In the genomic region with DNA sequence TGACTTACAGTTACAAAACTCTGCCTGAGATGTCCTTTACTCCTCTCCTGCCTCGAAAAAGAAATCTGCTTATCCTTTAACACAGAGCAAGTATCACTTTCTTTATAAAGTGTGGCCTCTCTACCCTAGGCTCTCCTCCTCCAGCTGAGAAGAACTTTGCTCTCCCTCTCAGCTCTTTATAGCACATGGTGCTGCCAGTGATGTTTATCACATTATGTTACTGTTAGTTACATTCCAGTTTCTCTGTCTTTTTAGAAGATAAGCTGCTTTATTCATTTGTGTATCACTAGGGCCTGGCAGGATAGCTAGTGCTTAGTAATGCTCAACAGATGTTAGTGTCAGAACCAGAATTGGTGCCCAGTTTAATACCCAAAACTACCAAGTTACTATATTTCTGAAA, we compare ENCODE assay signal across 26 cellular contexts. TPM values are rescaled to one million over a fixed set of nuclear protein-coding genes. Genes with fewer than 3 reads are reported as not detected.
DNase-seq lines count a peak whose midpoint lies in the region; ATAC-seq and TF ChIP-seq lines count a peak whose summit lies in the region.
"Had no signal": no experiment of that assay in that cellular context is flagged by ENCODE, and none has a peak within 500 bp of the region (broad histone marks: within the 10 kb centered on the region; RNA-seq: fewer than 3 reads in every experiment).

No MANE protein-coding gene starts in this region.

- H3K27ac ChIP-seq in KMS-11 = no peak overlapping the region
- H3K27ac ChIP-seq in mesenchymal stem cell (ENCODE audit: low read length, poor library complexity, severe bottlenecking) = no peak overlapping the region
- no peak overlapping the region for H3K27ac ChIP-seq in coronary artery
- H3K27ac ChIP-seq: stomach, tibial nerve had no signal

- H2BK5ac ChIP-seq in mesenchymal stem cell (ENCODE audit: low read depth, low read length, poor library complexity, severe bottlenecking) = no peak overlapping the region

- H4K91ac ChIP-seq in mesenchymal stem cell (ENCODE audit: low read length) = no peak overlapping the region

- no peak overlapping the region for H4K8ac ChIP-seq in mesenchymal stem cell (ENCODE audit: low read length)

- WGBS in mesenchymal stem cell = 71% methylated on average over 1 of the region's 1 CpG

- H3K4me3 ChIP-seq in BE2C (ENCODE audit: low read depth, low read length) (no peak overlapping the region), KMS-11 (IDR thresholded peaks at IDR 0.05; ENCODE audit: insufficient read depth, low read depth, low read length) (no peak overlapping the region), mesenchymal stem cell (ENCODE audit: insufficient read depth in 1 of 2, low read depth in 1 of 2, low read length in 2 of 2) (no peak overlapping the region), coronary artery (no peak overlapping the region)
- H3K4me3 ChIP-seq: GM23338, stomach, tibial nerve had no signal

- H3K4ac ChIP-seq in mesenchymal stem cell (ENCODE audit: low read depth in 1 of 2, low read length in 2 of 2) = no peak overlapping the region

- no peaks in the 10 kb centered on the region for H3K27me3 ChIP-seq in BE2C
- no peaks in the 10 kb centered on the region for H3K27me3 ChIP-seq in KMS-11 (ENCODE audit: insufficient read depth, low read depth)
- H3K27me3 ChIP-seq in mesenchymal stem cell (ENCODE audit: control insufficient read depth in 1 of 2, insufficient read depth in 1 of 2, low read length in 2 of 2) = no peaks in the 10 kb centered on the region
- H3K27me3 ChIP-seq: stomach, tibial nerve had no signal

- DNase-seq in BE2C (peak; percentile 14), mesenchymal stem cell (peak; percentile 44), amygdala (lab: John Stamatoyannopoulos, UW) (no peak), T-helper 9 cell (no peak), retina (no peak), coronary artery (ENCODE audit: low spot score) (no peak)
- DNase-seq: activated CD4-positive, alpha-beta T cell treated with anti-CD3 and anti-CD28 coated beads, Interleukin-2, amount 50 U/mL, for 48 hours; activated CD4-positive, CD25-positive, alpha-beta regulatory T cell treated with anti-CD3 and anti-CD28 coated beads, Interleukin-2, amount 50 U/mL, for 72 hours; activated T-cell treated with anti-CD3 and anti-CD28 coated beads, Interleukin-2, amount 50 U/mL, for 48 hours; caudate nucleus; dermis blood vessel endothelial cell; immature natural killer cell; NCI-H146; NCI-H2107; NCI-H446; posterior cingulate gyrus; right cardiac atrium; stimulated activated CD4-positive, alpha-beta T cell treated with anti-CD3 and anti-CD28 coated beads, Interleukin-2, amount 100 ng/mL, for 48 hours; stomach; T-helper 17 cell had no signal

- no peak overlapping the region for H2BK12ac ChIP-seq in mesenchymal stem cell (ENCODE audit: low read length in 2 of 2)

- no peak overlapping the region for H2BK15ac ChIP-seq in mesenchymal stem cell (ENCODE audit: low read depth, poor library complexity, severe bottlenecking)

- H2AFZ ChIP-seq in KMS-11 (ENCODE audit: low read depth) (0 out of 2 replicates have a peak overlapping the region, but pooled peaks have one; percentile 1), mesenchymal stem cell (ENCODE audit: low read depth, low read length) (no peak overlapping the region)
- H2AFZ ChIP-seq: GM23338 had no signal

- no peak overlapping the region for H2AK5ac ChIP-seq in mesenchymal stem cell (ENCODE audit: low read length, severe bottlenecking)

- no peaks in the 10 kb centered on the region for H3K79me1 ChIP-seq in mesenchymal stem cell (replicated peaks; ENCODE audit: low read length, poor library complexity, severe bottlenecking)

- H3K4me2 ChIP-seq in KMS-11 (no peak overlapping the region), mesenchymal stem cell (ENCODE audit: low read length, poor library complexity, severe bottlenecking) (no peak overlapping the region)
- H3K4me2 ChIP-seq: GM23338 had no signal

- H3K18ac ChIP-seq in mesenchymal stem cell (ENCODE audit: low read depth in 1 of 2, low read length in 2 of 2) = no peak overlapping the region

- peak; percentile 57; the same call in 1 of the 3 replicates for ATAC-seq in SK-N-SH treated with all-trans-retinoic acid at 6 μM for 48 hours
- ATAC-seq: GM23338, HepG2, right cardiac atrium, T-helper 17 cell had no signal

- H3K9me3 ChIP-seq in BE2C (no peaks in the 10 kb centered on the region), mesenchymal stem cell (ENCODE audit: control insufficient read depth, low read length) (peaks cover 2% of the 10 kb centered on the region)
- H3K9me3 ChIP-seq: stomach, tibial nerve had no signal

- no peak overlapping the region for H3K14ac ChIP-seq in mesenchymal stem cell (ENCODE audit: low read length in 2 of 2)

- no peaks in the 10 kb centered on the region for H4K20me1 ChIP-seq in KMS-11 (ENCODE audit: insufficient read depth)

- peaks cover 21% of the 10 kb centered on the region for H3K4me1 ChIP-seq in BE2C
- H3K4me1 ChIP-seq in KMS-11 (ENCODE audit: low read depth, poor library complexity, severe bottlenecking) = peaks cover 6% of the 10 kb centered on the region
- peaks cover 1% of the 10 kb centered on the region for H3K4me1 ChIP-seq in mesenchymal stem cell (ENCODE audit: control insufficient read depth, insufficient read depth, low read depth, low read length)
- H3K4me1 ChIP-seq: tibial nerve had no signal

- TF ChIP-seq CTCF in BE2C (IDR thresholded peaks at IDR 0.05; ENCODE audit: low read depth, low read length) = no peak
- TF ChIP-seq CTCF in KMS-11 (conservative IDR thresholded peaks at IDR 0.05; ENCODE audit: low read depth, low read length) = no peak
- no peak for TF ChIP-seq CTCF in coronary artery (IDR thresholded peaks at IDR 0.05)

- H2BK120ac ChIP-seq in mesenchymal stem cell (ENCODE audit: low read depth, low read length) = peak overlapping the region; percentile 42

- no peak overlapping the region for H3K23ac ChIP-seq in mesenchymal stem cell (ENCODE audit: low read length in 2 of 2)

- H3K79me2 ChIP-seq in KMS-11 (ENCODE audit: insufficient read depth, low read depth) = no peaks in the 10 kb centered on the region

- H3K9ac ChIP-seq in KMS-11 (no peak overlapping the region), mesenchymal stem cell (ENCODE audit: low read length) (no peak overlapping the region)

- no peaks in the 10 kb centered on the region for H3K36me3 ChIP-seq in BE2C
- no peaks in the 10 kb centered on the region for H3K36me3 ChIP-seq in KMS-11 (ENCODE audit: insufficient read depth)
- no peaks in the 10 kb centered on the region for H3K36me3 ChIP-seq in mesenchymal stem cell (ENCODE audit: control insufficient read depth in 1 of 2, insufficient read depth in 2 of 2, low read depth in 1 of 2, low read length in 2 of 2)
- H3K36me3 ChIP-seq: stomach, tibial nerve had no signal

TF ChIP-seq in SK-N-SH treated with all-trans-retinoic acid at 6 μM for 48 hours, 23 proteins besides CTCF, POLR2A, EP300 and RAD21 (continues in another document):
- TF ChIP-seq BACH2 (CRISPR knock-in tag; IDR thresholded peaks at IDR 0.05; ENCODE audit: borderline replicate concordance) (no peak), TOX (CRISPR knock-in tag; IDR thresholded peaks at IDR 0.05; ENCODE audit: borderline replicate concordance) (no peak), ISL1 (CRISPR knock-in tag; IDR thresholded peaks at IDR 0.05) (peak; percentile 79), ZNF70 (CRISPR knock-in tag; IDR thresholded peaks at IDR 0.05) (no peak), ZNF565 (CRISPR knock-in tag; conservative IDR thresholded peaks at IDR 0.05; ENCODE audit: low read depth) (no peak), SNAI2 (CRISPR knock-in tag; IDR thresholded peaks at IDR 0.05) (peak; percentile 65; the same call in 1 of the 2 replicates), TCF4 (CRISPR knock-in tag; IDR thresholded peaks at IDR 0.05; ENCODE audit: borderline replicate concordance) (peak; percentile 91), ESRRG (CRISPR knock-in tag; IDR thresholded peaks at IDR 0.05) (no peak), GLIS3 (CRISPR knock-in tag; IDR thresholded peaks at IDR 0.05) (no peak)
- TF ChIP-seq, protein P1, sequence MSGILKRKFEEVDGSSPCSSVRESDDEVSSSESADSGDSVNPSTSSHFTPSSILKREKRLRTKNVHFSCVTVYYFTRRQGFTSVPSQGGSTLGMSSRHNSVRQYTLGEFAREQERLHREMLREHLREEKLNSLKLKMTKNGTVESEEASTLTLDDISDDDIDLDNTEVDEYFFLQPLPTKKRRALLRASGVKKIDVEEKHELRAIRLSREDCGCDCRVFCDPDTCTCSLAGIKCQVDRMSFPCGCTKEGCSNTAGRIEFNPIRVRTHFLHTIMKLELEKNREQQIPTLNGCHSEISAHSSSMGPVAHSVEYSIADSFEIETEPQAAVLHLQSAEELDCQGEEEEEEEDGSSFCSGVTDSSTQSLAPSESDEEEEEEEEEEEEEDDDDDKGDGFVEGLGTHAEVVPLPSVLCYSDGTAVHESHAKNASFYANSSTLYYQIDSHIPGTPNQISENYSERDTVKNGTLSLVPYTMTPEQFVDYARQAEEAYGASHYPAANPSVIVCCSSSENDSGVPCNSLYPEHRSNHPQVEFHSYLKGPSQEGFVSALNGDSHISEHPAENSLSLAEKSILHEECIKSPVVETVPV (CRISPR knock-in tag; IDR thresholded peaks at IDR 0.05) = peak; percentile 18; the same call in 1 of the 2 replicates
- TF ChIP-seq, protein P2, sequence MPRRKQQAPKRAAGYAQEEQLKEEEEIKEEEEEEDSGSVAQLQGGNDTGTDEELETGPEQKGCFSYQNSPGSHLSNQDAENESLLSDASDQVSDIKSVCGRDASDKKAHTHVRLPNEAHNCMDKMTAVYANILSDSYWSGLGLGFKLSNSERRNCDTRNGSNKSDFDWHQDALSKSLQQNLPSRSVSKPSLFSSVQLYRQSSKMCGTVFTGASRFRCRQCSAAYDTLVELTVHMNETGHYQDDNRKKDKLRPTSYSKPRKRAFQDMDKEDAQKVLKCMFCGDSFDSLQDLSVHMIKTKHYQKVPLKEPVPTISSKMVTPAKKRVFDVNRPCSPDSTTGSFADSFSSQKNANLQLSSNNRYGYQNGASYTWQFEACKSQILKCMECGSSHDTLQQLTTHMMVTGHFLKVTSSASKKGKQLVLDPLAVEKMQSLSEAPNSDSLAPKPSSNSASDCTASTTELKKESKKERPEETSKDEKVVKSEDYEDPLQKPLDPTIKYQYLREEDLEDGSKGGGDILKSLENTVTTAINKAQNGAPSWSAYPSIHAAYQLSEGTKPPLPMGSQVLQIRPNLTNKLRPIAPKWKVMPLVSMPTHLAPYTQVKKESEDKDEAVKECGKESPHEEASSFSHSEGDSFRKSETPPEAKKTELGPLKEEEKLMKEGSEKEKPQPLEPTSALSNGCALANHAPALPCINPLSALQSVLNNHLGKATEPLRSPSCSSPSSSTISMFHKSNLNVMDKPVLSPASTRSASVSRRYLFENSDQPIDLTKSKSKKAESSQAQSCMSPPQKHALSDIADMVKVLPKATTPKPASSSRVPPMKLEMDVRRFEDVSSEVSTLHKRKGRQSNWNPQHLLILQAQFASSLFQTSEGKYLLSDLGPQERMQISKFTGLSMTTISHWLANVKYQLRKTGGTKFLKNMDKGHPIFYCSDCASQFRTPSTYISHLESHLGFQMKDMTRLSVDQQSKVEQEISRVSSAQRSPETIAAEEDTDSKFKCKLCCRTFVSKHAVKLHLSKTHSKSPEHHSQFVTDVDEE (CRISPR knock-in tag; IDR thresholded peaks at IDR 0.05) = peak; percentile 94

RNA-seq across cellular contexts. Expression of a gene that starts 41.1 kb away (rescaled TPM):
- 12.4 TPM for polyA plus RNA-seq in BE2C (2012; ENCODE audit: insufficient read depth, insufficient read length, low read depth)
- polyA plus RNA-seq in mesenchymal stem cell (2013, experiment 1 of 2) = 0.12 TPM
- polyA plus RNA-seq in mesenchymal stem cell (2013, experiment 2 of 2) = 0.08 TPM
- polyA plus RNA-seq: BJ, HepG2, immature natural killer cell had no signal

Comparison
In these comparisons a context has a peak if more than half of its experiments do, and no peak if none do; other contexts are left out.
1. DNase-seq: peak in BE2C (single experiment) and mesenchymal stem cell (single experiment); none in amygdala (0 of 56), T-helper 9 cell (single experiment), retina (single experiment) and coronary artery (single experiment).